In the genomic region with DNA sequence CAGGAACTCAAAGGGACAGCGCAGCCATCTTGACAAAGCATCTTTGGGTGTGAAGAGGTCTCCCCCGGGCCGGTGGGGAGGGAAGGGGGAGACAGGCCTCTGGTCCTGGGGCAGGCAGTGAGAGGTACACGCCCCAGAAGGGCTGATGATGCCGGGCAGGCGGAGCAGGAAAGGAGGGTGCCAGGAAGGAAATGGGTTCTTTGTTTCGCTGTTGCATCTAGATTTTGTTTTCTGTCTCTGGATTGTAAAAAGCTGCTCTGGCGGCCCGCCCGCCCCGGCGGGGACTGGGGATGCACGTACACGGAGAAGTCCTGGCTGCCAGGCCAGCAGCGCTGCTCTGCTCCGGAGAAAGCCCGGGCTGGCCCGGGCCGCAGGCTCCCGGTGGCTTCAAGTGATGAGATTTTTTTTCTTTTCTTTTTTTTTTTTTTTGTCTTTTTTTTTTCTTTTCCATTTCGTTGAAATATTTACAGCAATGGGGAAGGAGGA, we compare ENCODE assay signal across 8 cellular contexts. TPM values are rescaled to one million over a fixed set of nuclear protein-coding genes. Genes with fewer than 3 reads are reported as not detected.
A peak's percentile ranks its signal among the peaks of the same experiment; 100 is the strongest.
DNase-seq lines count a peak whose midpoint lies in the region; ATAC-seq lines count a peak whose summit lies in the region.

No MANE protein-coding gene starts in this region.

- DNase-seq in GM04504 (ENCODE audit: low read depth) = peak; percentile 47
- peak; percentile 51 for DNase-seq in activated CD8-positive, alpha-beta memory T cell treated with anti-CD3 and anti-CD28 coated beads, Interleukin-2, amount 50 U/mL, for 4 hours
- DNase-seq in nucleus accumbens (lab: John Stamatoyannopoulos, UW) = peak in 50 of 56 donors; percentile 12 to 83 (median 48)
- no peak for DNase-seq in NCI-H1048 (lab: John Stamatoyannopoulos, UW)
- DNase-seq in NCI-H226 = no peak
- no peak for DNase-seq in OCI-M2 (lab: John Stamatoyannopoulos, UW; ENCODE audit: unreplicated experiment)
- no peak for DNase-seq in NCI-H82 (lab: John Stamatoyannopoulos, UW)

- peak; percentile 59 for ATAC-seq in esophagus mucosa

RNA-seq across cellular contexts. Expression of gene ASF1B, which starts 13.2 kb away (rescaled TPM):
- 13.9 TPM for total RNA-seq in esophagus mucosa

RNA-seq across cellular contexts. Expression of gene PRKACA, which starts 32.0 kb away (rescaled TPM):
- 45.2 TPM for total RNA-seq in esophagus mucosa

RNA-seq across cellular contexts. Expression of gene ADGRL1, which starts 56.4 kb away (rescaled TPM):
- total RNA-seq in esophagus mucosa = 5.5 TPM

RNA-seq across cellular contexts. Expression of gene SAMD1, which starts 59.0 kb away (rescaled TPM):
- 24.8 TPM for total RNA-seq in esophagus mucosa

Comparison
In these comparisons a context has a peak if more than half of its experiments do, and no peak if none do; other contexts are left out.
1. DNase-seq: peak in GM04504 (single experiment), activated CD8-positive, alpha-beta memory T cell treated with anti-CD3 and anti-CD28 coated beads, Interleukin-2, amount 50 U/mL, for 4 hours (single experiment) and nucleus accumbens (50 of 56); none in NCI-H1048 (single experiment), NCI-H226 (single experiment), OCI-M2 (single experiment) and NCI-H82 (single experiment).